Comparison of ENCODE assay signal across 11 cellular contexts in genomic region chr19:5778402-5778801, GRCh38. TPM values are rescaled to one million over a fixed set of nuclear protein-coding genes. Genes with fewer than 3 reads are reported as not detected.
"Had no signal": no experiment of that assay in that cellular context is flagged by ENCODE, and none has a peak within 500 bp of the region (broad histone marks: within the 10 kb centered on the region; RNA-seq: fewer than 3 reads in every experiment).

No MANE protein-coding gene starts in this region.

- H3K9me3 ChIP-seq: HAP-1 had no signal

- H3K4me3 ChIP-seq: GM23338, HAP-1 had no signal

- H3K36me3 ChIP-seq: HAP-1 had no signal

- H2AFZ ChIP-seq: GM23338 had no signal

- ATAC-seq: GM23338, HCT116, HepG2 had no signal

- H3K27ac ChIP-seq: HL-60, KMS-11 had no signal

- DNase-seq: HFFc6, KBM-7 had no signal

- H3K4me2 ChIP-seq: GM23338, KMS-11 had no signal

- H3K9ac ChIP-seq: KMS-11 had no signal

RNA-seq across cellular contexts. Expression of gene PRR22, which starts 6.1 kb away (rescaled TPM):
- polyA plus RNA-seq: IgD-negative memory B cell had no signal

RNA-seq across cellular contexts. Expression of gene NRTN, which starts 26.5 kb away (rescaled TPM):
- total RNA-seq: HFFc6 had no signal
- polyA plus RNA-seq: IgD-negative memory B cell had no signal

RNA-seq across cellular contexts. Expression of gene CATSPERD, which starts 58.0 kb away (rescaled TPM):
- total RNA-seq: H1, HepG2, HFFc6, HT1080 had no signal
- polyA plus RNA-seq: GM23338, IgD-negative memory B cell had no signal
